In the genomic region with DNA sequence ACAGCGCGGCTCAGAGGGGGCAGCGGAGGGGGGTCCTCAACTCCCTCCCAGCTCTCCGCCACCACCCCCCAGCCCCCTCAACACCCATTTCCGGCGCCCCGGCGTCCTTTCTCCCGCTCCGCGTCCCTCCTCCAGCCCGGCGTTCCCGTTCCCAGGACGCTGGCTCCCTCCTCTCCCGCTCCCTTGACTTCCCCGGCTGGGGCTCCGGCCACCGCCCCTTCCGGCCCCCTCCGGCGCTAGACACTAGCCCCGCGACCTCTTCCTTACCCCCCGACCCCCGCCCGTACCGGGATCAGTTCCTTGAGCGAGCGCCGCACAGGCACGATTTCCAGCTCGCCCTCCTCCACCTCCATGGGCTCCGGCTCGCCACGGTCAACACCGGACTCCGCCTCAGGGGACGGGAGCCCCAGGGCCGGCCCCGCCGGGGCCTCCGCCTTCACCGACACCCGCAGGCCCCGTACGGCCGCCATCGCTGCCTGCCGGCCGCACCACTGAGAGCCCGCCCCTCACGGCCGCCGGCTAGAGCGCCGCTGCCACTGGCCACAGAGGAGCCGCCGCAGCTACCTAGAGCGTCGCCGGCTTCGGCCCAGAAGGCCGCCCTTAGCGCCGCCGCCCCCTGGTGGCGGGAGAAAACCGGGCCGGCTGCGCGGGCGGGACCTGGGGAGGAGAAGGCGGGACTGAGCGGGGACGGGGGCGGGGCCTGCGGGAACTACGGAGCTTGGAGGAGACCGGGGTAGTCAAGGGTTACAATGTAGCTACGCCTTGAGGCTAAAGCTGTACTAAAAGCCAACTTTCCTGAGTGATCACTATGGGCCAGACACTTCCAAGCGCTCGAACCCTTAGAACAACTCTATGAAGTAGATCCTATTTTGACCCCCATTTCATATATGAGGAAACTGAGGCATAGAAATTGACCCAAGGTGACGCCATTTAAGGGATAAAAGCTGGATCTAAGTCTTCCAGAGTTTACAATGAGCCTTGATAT, we compare ENCODE assay signal across 1 cellular context.
TF ChIP-seq lines count a peak whose summit lies in the region.

A gene with protein sequence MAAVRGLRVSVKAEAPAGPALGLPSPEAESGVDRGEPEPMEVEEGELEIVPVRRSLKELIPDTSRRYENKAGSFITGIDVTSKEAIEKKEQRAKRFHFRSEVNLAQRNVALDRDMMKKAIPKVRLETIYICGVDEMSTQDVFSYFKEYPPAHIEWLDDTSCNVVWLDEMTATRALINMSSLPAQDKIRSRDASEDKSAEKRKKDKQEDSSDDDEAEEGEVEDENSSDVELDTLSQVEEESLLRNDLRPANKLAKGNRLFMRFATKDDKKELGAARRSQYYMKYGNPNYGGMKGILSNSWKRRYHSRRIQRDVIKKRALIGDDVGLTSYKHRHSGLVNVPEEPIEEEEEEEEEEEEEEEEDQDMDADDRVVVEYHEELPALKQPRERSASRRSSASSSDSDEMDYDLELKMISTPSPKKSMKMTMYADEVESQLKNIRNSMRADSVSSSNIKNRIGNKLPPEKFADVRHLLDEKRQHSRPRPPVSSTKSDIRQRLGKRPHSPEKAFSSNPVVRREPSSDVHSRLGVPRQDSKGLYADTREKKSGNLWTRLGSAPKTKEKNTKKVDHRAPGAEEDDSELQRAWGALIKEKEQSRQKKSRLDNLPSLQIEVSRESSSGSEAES (minus strand): TSS at position 493 of the 985 bp plus-strand sequence. CDS start 23 bp downstream, at position 470.

TF ChIP-seq in HepG2, 621 proteins besides CTCF, POLR2A, EP300 and RAD21 (continued from another document and continues in another):
- TF ChIP-seq, protein P1, sequence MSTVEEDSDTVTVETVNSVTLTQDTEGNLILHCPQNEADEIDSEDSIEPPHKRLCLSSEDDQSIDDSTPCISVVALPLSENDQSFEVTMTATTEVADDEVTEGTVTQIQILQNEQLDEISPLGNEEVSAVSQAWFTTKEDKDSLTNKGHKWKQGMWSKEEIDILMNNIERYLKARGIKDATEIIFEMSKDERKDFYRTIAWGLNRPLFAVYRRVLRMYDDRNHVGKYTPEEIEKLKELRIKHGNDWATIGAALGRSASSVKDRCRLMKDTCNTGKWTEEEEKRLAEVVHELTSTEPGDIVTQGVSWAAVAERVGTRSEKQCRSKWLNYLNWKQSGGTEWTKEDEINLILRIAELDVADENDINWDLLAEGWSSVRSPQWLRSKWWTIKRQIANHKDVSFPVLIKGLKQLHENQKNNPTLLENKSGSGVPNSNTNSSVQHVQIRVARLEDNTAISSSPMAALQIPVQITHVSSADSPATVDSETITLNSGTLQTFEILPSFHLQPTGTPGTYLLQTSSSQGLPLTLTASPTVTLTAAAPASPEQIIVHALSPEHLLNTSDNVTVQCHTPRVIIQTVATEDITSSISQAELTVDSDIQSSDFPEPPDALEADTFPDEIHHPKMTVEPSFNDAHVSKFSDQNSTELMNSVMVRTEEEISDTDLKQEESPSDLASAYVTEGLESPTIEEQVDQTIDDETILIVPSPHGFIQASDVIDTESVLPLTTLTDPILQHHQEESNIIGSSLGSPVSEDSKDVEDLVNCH (CRISPR knock-in tag; IDR thresholded peaks at IDR 0.05): no peak
- peak; percentile 87 for TF ChIP-seq ZNF274 (CRISPR knock-in tag; IDR thresholded peaks at IDR 0.05)
- peak; percentile 95 for TF ChIP-seq SPEN (CRISPR knock-in tag; IDR thresholded peaks at IDR 0.05; ENCODE audit: low read depth)
- TF ChIP-seq AGO2 (optimal IDR thresholded peaks at IDR 0.05; ENCODE audit: low read depth, low read length): peak; percentile 69
- no peak for TF ChIP-seq RNF2 (conservative IDR thresholded peaks at IDR 0.05; ENCODE audit: low read depth)
- TF ChIP-seq ZNF430 (CRISPR knock-in tag; IDR thresholded peaks at IDR 0.05): peak; percentile 80
- TF ChIP-seq, protein P2, sequence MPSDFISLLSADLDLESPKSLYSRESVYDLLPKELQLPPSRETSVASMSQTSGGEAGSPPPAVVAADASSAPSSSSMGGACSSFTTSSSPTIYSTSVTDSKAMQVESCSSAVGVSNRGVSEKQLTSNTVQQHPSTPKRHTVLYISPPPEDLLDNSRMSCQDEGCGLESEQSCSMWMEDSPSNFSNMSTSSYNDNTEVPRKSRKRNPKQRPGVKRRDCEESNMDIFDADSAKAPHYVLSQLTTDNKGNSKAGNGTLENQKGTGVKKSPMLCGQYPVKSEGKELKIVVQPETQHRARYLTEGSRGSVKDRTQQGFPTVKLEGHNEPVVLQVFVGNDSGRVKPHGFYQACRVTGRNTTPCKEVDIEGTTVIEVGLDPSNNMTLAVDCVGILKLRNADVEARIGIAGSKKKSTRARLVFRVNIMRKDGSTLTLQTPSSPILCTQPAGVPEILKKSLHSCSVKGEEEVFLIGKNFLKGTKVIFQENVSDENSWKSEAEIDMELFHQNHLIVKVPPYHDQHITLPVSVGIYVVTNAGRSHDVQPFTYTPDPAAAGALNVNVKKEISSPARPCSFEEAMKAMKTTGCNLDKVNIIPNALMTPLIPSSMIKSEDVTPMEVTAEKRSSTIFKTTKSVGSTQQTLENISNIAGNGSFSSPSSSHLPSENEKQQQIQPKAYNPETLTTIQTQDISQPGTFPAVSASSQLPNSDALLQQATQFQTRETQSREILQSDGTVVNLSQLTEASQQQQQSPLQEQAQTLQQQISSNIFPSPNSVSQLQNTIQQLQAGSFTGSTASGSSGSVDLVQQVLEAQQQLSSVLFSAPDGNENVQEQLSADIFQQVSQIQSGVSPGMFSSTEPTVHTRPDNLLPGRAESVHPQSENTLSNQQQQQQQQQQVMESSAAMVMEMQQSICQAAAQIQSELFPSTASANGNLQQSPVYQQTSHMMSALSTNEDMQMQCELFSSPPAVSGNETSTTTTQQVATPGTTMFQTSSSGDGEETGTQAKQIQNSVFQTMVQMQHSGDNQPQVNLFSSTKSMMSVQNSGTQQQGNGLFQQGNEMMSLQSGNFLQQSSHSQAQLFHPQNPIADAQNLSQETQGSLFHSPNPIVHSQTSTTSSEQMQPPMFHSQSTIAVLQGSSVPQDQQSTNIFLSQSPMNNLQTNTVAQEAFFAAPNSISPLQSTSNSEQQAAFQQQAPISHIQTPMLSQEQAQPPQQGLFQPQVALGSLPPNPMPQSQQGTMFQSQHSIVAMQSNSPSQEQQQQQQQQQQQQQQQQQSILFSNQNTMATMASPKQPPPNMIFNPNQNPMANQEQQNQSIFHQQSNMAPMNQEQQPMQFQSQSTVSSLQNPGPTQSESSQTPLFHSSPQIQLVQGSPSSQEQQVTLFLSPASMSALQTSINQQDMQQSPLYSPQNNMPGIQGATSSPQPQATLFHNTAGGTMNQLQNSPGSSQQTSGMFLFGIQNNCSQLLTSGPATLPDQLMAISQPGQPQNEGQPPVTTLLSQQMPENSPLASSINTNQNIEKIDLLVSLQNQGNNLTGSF (CRISPR knock-in tag; IDR thresholded peaks at IDR 0.05): peak; percentile 57; the same call in 1 of the 2 replicates
- TF ChIP-seq CREM (IDR thresholded peaks at IDR 0.05): no peak
- no peak for TF ChIP-seq CREM (CRISPR knock-in tag; IDR thresholded peaks at IDR 0.05)
- peak; percentile 94 for TF ChIP-seq YEATS4 (CRISPR knock-in tag; IDR thresholded peaks at IDR 0.05; ENCODE audit: borderline replicate concordance)
- peak; percentile 92 for TF ChIP-seq KDM2A (CRISPR knock-in tag; IDR thresholded peaks at IDR 0.05; ENCODE audit: borderline replicate concordance, low read depth)
- no peak for TF ChIP-seq MLLT10 (CRISPR knock-in tag; IDR thresholded peaks at IDR 0.05)
- no peak for TF ChIP-seq RFX1 (IDR thresholded peaks at IDR 0.05)
- peak; percentile 82; the same call in 1 of the 2 replicates for TF ChIP-seq ZBTB25 (CRISPR knock-in tag; IDR thresholded peaks at IDR 0.05)
- TF ChIP-seq, protein P3, sequence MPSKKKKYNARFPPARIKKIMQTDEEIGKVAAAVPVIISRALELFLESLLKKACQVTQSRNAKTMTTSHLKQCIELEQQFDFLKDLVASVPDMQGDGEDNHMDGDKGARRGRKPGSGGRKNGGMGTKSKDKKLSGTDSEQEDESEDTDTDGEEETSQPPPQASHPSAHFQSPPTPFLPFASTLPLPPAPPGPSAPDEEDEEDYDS (CRISPR knock-in tag; IDR thresholded peaks at IDR 0.05): peak; percentile 71; the same call in 1 of the 2 replicates
- peak; percentile 45; the same call in 1 of the 2 replicates for TF ChIP-seq HOXD1 (CRISPR knock-in tag; IDR thresholded peaks at IDR 0.05)
- TF ChIP-seq, protein P4, sequence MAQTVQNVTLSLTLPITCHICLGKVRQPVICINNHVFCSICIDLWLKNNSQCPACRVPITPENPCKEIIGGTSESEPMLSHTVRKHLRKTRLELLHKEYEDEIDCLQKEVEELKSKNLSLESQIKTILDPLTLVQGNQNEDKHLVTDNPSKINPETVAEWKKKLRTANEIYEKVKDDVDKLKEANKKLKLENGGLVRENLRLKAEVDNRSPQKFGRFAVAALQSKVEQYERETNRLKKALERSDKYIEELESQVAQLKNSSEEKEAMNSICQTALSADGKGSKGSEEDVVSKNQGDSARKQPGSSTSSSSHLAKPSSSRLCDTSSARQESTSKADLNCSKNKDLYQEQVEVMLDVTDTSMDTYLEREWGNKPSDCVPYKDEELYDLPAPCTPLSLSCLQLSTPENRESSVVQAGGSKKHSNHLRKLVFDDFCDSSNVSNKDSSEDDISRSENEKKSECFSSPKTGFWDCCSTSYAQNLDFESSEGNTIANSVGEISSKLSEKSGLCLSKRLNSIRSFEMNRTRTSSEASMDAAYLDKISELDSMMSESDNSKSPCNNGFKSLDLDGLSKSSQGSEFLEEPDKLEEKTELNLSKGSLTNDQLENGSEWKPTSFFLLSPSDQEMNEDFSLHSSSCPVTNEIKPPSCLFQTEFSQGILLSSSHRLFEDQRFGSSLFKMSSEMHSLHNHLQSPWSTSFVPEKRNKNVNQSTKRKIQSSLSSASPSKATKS (CRISPR knock-in tag; IDR thresholded peaks at IDR 0.05): no peak
- peak; percentile 93 for TF ChIP-seq ARNT2 (CRISPR knock-in tag; IDR thresholded peaks at IDR 0.05; ENCODE audit: low read depth)
- TF ChIP-seq MBNL3 (CRISPR knock-in tag; conservative IDR thresholded peaks at IDR 0.05): no peak
- TF ChIP-seq, protein P5, sequence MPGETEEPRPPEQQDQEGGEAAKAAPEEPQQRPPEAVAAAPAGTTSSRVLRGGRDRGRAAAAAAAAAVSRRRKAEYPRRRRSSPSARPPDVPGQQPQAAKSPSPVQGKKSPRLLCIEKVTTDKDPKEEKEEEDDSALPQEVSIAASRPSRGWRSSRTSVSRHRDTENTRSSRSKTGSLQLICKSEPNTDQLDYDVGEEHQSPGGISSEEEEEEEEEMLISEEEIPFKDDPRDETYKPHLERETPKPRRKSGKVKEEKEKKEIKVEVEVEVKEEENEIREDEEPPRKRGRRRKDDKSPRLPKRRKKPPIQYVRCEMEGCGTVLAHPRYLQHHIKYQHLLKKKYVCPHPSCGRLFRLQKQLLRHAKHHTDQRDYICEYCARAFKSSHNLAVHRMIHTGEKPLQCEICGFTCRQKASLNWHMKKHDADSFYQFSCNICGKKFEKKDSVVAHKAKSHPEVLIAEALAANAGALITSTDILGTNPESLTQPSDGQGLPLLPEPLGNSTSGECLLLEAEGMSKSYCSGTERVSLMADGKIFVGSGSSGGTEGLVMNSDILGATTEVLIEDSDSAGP (CRISPR knock-in tag; IDR thresholded peaks at IDR 0.05; ENCODE audit: borderline replicate concordance): peak; percentile 93
- TF ChIP-seq, protein P6, sequence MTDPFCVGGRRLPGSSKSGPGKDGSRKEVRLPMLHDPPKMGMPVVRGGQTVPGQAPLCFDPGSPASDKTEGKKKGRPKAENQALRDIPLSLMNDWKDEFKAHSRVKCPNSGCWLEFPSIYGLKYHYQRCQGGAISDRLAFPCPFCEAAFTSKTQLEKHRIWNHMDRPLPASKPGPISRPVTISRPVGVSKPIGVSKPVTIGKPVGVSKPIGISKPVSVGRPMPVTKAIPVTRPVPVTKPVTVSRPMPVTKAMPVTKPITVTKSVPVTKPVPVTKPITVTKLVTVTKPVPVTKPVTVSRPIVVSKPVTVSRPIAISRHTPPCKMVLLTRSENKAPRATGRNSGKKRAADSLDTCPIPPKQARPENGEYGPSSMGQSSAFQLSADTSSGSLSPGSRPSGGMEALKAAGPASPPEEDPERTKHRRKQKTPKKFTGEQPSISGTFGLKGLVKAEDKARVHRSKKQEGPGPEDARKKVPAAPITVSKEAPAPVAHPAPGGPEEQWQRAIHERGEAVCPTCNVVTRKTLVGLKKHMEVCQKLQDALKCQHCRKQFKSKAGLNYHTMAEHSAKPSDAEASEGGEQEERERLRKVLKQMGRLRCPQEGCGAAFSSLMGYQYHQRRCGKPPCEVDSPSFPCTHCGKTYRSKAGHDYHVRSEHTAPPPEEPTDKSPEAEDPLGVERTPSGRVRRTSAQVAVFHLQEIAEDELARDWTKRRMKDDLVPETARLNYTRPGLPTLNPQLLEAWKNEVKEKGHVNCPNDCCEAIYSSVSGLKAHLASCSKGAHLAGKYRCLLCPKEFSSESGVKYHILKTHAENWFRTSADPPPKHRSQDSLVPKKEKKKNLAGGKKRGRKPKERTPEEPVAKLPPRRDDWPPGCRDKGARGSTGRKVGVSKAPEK (CRISPR knock-in tag; IDR thresholded peaks at IDR 0.05; ENCODE audit: borderline replicate concordance): no peak
- TF ChIP-seq, protein P7, sequence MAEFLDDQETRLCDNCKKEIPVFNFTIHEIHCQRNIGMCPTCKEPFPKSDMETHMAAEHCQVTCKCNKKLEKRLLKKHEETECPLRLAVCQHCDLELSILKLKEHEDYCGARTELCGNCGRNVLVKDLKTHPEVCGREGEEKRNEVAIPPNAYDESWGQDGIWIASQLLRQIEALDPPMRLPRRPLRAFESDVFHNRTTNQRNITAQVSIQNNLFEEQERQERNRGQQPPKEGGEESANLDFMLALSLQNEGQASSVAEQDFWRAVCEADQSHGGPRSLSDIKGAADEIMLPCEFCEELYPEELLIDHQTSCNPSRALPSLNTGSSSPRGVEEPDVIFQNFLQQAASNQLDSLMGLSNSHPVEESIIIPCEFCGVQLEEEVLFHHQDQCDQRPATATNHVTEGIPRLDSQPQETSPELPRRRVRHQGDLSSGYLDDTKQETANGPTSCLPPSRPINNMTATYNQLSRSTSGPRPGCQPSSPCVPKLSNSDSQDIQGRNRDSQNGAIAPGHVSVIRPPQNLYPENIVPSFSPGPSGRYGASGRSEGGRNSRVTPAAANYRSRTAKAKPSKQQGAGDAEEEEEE (CRISPR knock-in tag; IDR thresholded peaks at IDR 0.05; ENCODE audit: borderline replicate concordance): no peak
- TF ChIP-seq PITX1 (CRISPR knock-in tag; IDR thresholded peaks at IDR 0.05): 0 out of 2 replicates have a peak, but pooled peaks have one; percentile 19
